1 cellular context compared by ENCODE assay signal in the genomic region with DNA sequence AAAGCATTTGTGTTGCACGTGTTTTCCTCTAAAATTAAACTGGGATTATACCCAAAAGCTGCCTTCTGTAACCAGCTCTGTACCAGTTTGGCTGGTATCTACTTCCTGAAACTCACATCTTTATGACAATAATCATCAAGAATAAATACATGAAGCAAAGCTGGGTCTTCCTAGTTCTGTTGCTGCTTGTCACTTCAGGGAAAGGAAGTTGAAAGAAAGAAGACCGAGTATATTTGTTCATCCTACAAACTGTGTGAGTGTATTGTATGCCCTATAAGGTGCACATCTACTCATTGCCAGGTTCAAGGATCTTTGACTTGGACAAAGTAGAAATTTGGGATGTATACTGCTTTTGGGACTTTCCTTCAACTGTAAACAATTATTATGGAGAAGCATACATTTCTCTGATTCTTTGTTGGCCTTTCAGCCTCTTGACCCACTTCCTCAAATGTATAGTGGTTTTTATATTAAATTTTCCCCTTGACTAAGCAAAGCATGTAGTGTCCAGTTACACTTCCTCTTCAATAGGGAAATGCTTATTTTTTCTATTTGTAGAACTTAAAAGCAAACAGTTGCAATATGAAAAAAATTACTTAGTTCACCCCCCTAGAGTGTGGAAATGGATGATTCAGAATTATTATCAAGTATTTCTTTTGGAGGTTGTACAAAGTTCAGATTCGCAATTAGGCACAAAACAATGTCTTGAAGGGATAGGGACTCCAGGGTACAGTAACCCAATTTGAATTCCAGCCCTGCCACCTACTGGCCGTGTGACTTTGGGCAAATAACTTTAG.
TF ChIP-seq lines count a peak whose summit lies in the region.

No MANE protein-coding gene starts in this region.

TF ChIP-seq in IMR-90, 13 proteins besides CTCF, POLR2A, EP300 and RAD21 (continued from another document):
- TF ChIP-seq, protein P1, sequence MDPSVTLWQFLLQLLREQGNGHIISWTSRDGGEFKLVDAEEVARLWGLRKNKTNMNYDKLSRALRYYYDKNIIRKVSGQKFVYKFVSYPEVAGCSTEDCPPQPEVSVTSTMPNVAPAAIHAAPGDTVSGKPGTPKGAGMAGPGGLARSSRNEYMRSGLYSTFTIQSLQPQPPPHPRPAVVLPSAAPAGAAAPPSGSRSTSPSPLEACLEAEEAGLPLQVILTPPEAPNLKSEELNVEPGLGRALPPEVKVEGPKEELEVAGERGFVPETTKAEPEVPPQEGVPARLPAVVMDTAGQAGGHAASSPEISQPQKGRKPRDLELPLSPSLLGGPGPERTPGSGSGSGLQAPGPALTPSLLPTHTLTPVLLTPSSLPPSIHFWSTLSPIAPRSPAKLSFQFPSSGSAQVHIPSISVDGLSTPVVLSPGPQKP (IDR thresholded peaks at IDR 0.05; ENCODE audit: borderline replicate concordance, low read depth, low read length) = no peak
- TF ChIP-seq NFE2L2 (IDR thresholded peaks at IDR 0.05; ENCODE audit: low read depth, low read length) (no peak), RFX5 (IDR thresholded peaks at IDR 0.05; ENCODE audit: low read depth, low read length) (no peak)
